ENCODE assay signal across 15 cellular contexts in genomic region chr1:102872526-102872925, GRCh38.
DNase-seq lines count a peak whose midpoint lies in the region; ATAC-seq, FAIRE-seq and TF ChIP-seq lines count a peak whose summit lies in the region.
"Had no signal": no experiment of that assay in that cellular context is flagged by ENCODE, and none has a peak within 500 bp of the region (broad histone marks: within the 10 kb centered on the region; RNA-seq: fewer than 3 reads in every experiment).

No MANE protein-coding gene starts in this region.

- H2AFZ ChIP-seq in H1 (ENCODE audit: low read length) (no peak overlapping the region), neuronal stem cell (ENCODE audit: low read length) (no peak overlapping the region)

- H3K36me3 ChIP-seq in A673 (ENCODE audit: insufficient read depth, low read length, poor library complexity, severe bottlenecking) = no peaks in the 10 kb centered on the region
- H3K36me3 ChIP-seq in H1 (ENCODE audit: control insufficient read depth in 2 of 4, insufficient read depth in 4 of 4, low read length in 3 of 4) = no peaks in the 10 kb centered on the region
- no peaks in the 10 kb centered on the region for H3K36me3 ChIP-seq in neuronal stem cell (replicated peaks in 1 of 2; ENCODE audit: control insufficient read depth in 2 of 2, insufficient read depth in 2 of 2, low read length in 2 of 2)
- H3K36me3 ChIP-seq: BLaER1 had no signal

- H2BK5ac ChIP-seq in H1 (ENCODE audit: low read depth, low read length) (no peak overlapping the region), neuronal stem cell (ENCODE audit: low read length) (no peak overlapping the region)

- no peak overlapping the region for H2BK20ac ChIP-seq in H1 (ENCODE audit: low read length)

- H3K27ac ChIP-seq in A673 (ENCODE audit: low read depth, low read length, poor library complexity, severe bottlenecking) = no peak overlapping the region
- H3K27ac ChIP-seq in H1 (ENCODE audit: low read depth, low read length) = no peak overlapping the region
- no peak overlapping the region for H3K27ac ChIP-seq in neuronal stem cell (replicated peaks; ENCODE audit: low read length)
- H3K27ac ChIP-seq: 22Rv1, BLaER1 had no signal

- peak overlapping the region; percentile 33; the same call in 1 of the 2 replicates for H3K4me3 Mint-ChIP-seq in HFFc6
- H3K4me3 Mint-ChIP-seq: IgD-negative memory B cell had no signal

- no peak overlapping the region for H2BK15ac ChIP-seq in H1 (ENCODE audit: low read length)
- H2BK15ac ChIP-seq in neuronal stem cell (ENCODE audit: low read length) = no peak overlapping the region

- no peak overlapping the region for H3K56ac ChIP-seq in H1 (replicated peaks; ENCODE audit: insufficient read length, low read depth, low read length)

- H3K4ac ChIP-seq in H1 (replicated peaks; ENCODE audit: insufficient read length, low read depth, low read length) (no peak overlapping the region), neuronal stem cell (ENCODE audit: low read length) (no peak overlapping the region)

- H3K27me3 Mint-ChIP-seq in HFFc6 (ENCODE audit: insufficient read depth) = peaks cover 25% of the 10 kb centered on the region
- H3K27me3 Mint-ChIP-seq: CD4-positive, CD25-positive, alpha-beta regulatory T cell; IgD-negative memory B cell had no signal

- H3K4me2 ChIP-seq in H1 (ENCODE audit: insufficient read depth in 1 of 2, low read depth in 2 of 2, low read length in 2 of 2) = no peak overlapping the region
- no peak overlapping the region for H3K4me2 ChIP-seq in neuronal stem cell (ENCODE audit: insufficient read depth, low read length, poor library complexity, severe bottlenecking)
- H3K4me2 ChIP-seq: BLaER1 had no signal

- DNase-seq in A673 (ENCODE audit: low spot score) = peak; percentile 27
- DNase-seq in HFFc6 = no peak
- DNase-seq in H1 (ENCODE audit: low read depth in 1 of 2, low spot score in 2 of 2) = no peak
- DNase-seq in neuronal stem cell (ENCODE audit: low spot score) = peak; percentile 2
- no peak for DNase-seq in NCI-H2029 treated with DMSO at 0.1 percent for 48 hours (lab: John Stamatoyannopoulos, UW)
- no peak for DNase-seq in stimulated activated CD8-positive, alpha-beta memory T cell treated with anti-CD3 and anti-CD28 coated beads, Interleukin-4, amount 100 ng/mL, for 48 hours
- DNase-seq: AML-193; CD4-positive, CD25-positive, alpha-beta regulatory T cell; KG1 had no signal

- H2BK12ac ChIP-seq in H1 (ENCODE audit: low read depth, low read length) (no peak overlapping the region), neuronal stem cell (ENCODE audit: low read length) (no peak overlapping the region)

- H3K27me3 ChIP-seq in A673 (replicated peaks; ENCODE audit: insufficient read depth, low read depth, low read length, poor library complexity) (no peaks in the 10 kb centered on the region), H1 (replicated peaks in 1 of 4; ENCODE audit: control insufficient read depth in 3 of 4, extremely low read depth in 1 of 4, insufficient read depth in 3 of 4, low read length in 3 of 4) (no peaks in the 10 kb centered on the region), neuronal stem cell (ENCODE audit: control insufficient read depth in 3 of 3, insufficient read depth in 3 of 3, low read depth in 1 of 3, low read length in 3 of 3) (no peaks in the 10 kb centered on the region)
- H3K27me3 ChIP-seq: BLaER1 had no signal

- TF ChIP-seq POLR2A in H1 (IDR thresholded peaks at IDR 0.05; ENCODE audit: control extremely low read depth in 1 of 2, low read depth in 2 of 2, low read length in 2 of 2) = no peak

- H4K20me1 ChIP-seq in H1 (replicated peaks in 1 of 2; ENCODE audit: control insufficient read depth in 1 of 2, insufficient read depth in 2 of 2, low read length in 2 of 2) = no peaks in the 10 kb centered on the region
- H4K20me1 ChIP-seq: BLaER1 had no signal

- H3K4me3 ChIP-seq in A673 (ENCODE audit: low read depth, low read length, poor library complexity, severe bottlenecking) (no peak overlapping the region), H1 (ENCODE audit: extremely low read depth in 1 of 4, insufficient read depth in 2 of 4, low read depth in 3 of 4, low read length in 4 of 4) (no peak overlapping the region), neuronal stem cell (ENCODE audit: low read length in 2 of 2) (peak overlapping the region in 1 of 2 donors; percentile 30)
- H3K4me3 ChIP-seq: BLaER1 had no signal

- H4K8ac ChIP-seq in H1 (ENCODE audit: extremely low read depth, insufficient read depth, low read length) = no peak overlapping the region
- no peak overlapping the region for H4K8ac ChIP-seq in neuronal stem cell (ENCODE audit: low read depth, low read length)

- H3K23ac ChIP-seq in H1 (ENCODE audit: insufficient read length) (no peak overlapping the region), neuronal stem cell (ENCODE audit: low read depth, low read length, poor library complexity) (no peak overlapping the region)

- H3K9me3 Mint-ChIP-seq in HFFc6 = peaks cover 35% of the 10 kb centered on the region

- no peak for TF ChIP-seq RAD21 in H1 (IDR thresholded peaks at IDR 0.05 in 1 of 2, conservative IDR thresholded peaks at IDR 0.05 in 1 of 2; ENCODE audit: low read depth in 2 of 2, low read length in 2 of 2)

- FAIRE-seq in H1 (lab: Jason Lieb, UNC) = no peak
- FAIRE-seq: GM18507 had no signal

- ATAC-seq in GM21619 (IDR thresholded peaks at IDR 0.05; ENCODE audit: unreplicated experiment) = no peak
- ATAC-seq in GM18502 (IDR thresholded peaks at IDR 0.05; ENCODE audit: poor library complexity, unreplicated experiment) = no peak

- H4K5ac ChIP-seq in H1 (ENCODE audit: insufficient read length, low read depth, low read length) = no peak overlapping the region

- H3K23me2 ChIP-seq in H1 (ENCODE audit: low read depth, low read length) = no peaks in the 10 kb centered on the region

- H3K9me3 ChIP-seq in A673 (ENCODE audit: low read depth, low read length, poor library complexity, severe bottlenecking) = peaks cover 5% of the 10 kb centered on the region
- peaks cover 0 to 9% of the 10 kb centered on the region in 2 experiments; a peak in 2 of 4 replicates for H3K9me3 ChIP-seq in H1 (ENCODE audit: insufficient read depth in 2 of 2, low read depth in 1 of 2, low read length in 1 of 2)
- H3K9me3 ChIP-seq in neuronal stem cell (replicated peaks in 1 of 2; ENCODE audit: control insufficient read depth in 2 of 2, insufficient read depth in 1 of 2, low read depth in 1 of 2, low read length in 2 of 2) = no peaks in the 10 kb centered on the region
- H3K9me3 ChIP-seq: BLaER1 had no signal

- no peak overlapping the region for H3K9ac ChIP-seq in H1 (replicated peaks in 1 of 4; ENCODE audit: extremely low read depth in 1 of 4, low read depth in 3 of 4, low read length in 3 of 4)
- H3K9ac ChIP-seq in neuronal stem cell (ENCODE audit: low read depth, low read length, poor library complexity) = no peak overlapping the region
- H3K9ac ChIP-seq: BLaER1 had no signal

- H3K79me2 ChIP-seq in H1 (ENCODE audit: control insufficient read depth in 1 of 2, insufficient read depth in 2 of 2, low read length in 2 of 2) = no peaks in the 10 kb centered on the region

- H3K4me1 Mint-ChIP-seq in HFFc6 (ENCODE audit: low read depth) = peaks cover 16% of the 10 kb centered on the region
- H3K4me1 Mint-ChIP-seq: CD4-positive, CD25-positive, alpha-beta regulatory T cell; IgD-negative memory B cell had no signal

- intact Hi-C loops in A673 (cut with micrococcal nuclease; ENCODE audit: unreplicated experiment) = no loop called here

- no peak overlapping the region for H3K14ac ChIP-seq in H1 (ENCODE audit: insufficient read length)
- H3K14ac ChIP-seq in neuronal stem cell (ENCODE audit: low read length) = no peak overlapping the region

- H2AK5ac ChIP-seq in H1 (ENCODE audit: low read depth, low read length) (no peak overlapping the region), neuronal stem cell (ENCODE audit: low read depth, low read length) (no peak overlapping the region)

- H4K91ac ChIP-seq in H1 (replicated peaks; ENCODE audit: insufficient read length, low read length) = no peak overlapping the region
- H4K91ac ChIP-seq in neuronal stem cell (ENCODE audit: low read depth, low read length, poor library complexity) = no peak overlapping the region

- 92% methylated on average over 1 of the region's 1 CpG; no CpG with 5 or more reads in 1 of the 2 experiments for WGBS in H1 (ENCODE audit: extremely low coverage in 1 of 2, insufficient coverage in 1 of 2, insufficient read length in 1 of 2, insufficient replicate concordance in 2 of 2, low coverage in 1 of 2, low lambda C conversion rate in 2 of 2, missing lambda C conversion rate in 1 of 2), 2 experiments
- WGBS in neuronal stem cell (ENCODE audit: extremely low coverage in 2 of 2, insufficient read length in 2 of 2, insufficient replicate concordance in 1 of 2), 2 donors = no CpG with 5 or more reads among the region's 1 CpG

- H3K4me1 ChIP-seq in A673 (ENCODE audit: insufficient read depth, low read length, poor library complexity, severe bottlenecking) = no peaks in the 10 kb centered on the region
- no peaks in the 10 kb centered on the region; a peak in 1 of 7 replicates for H3K4me1 ChIP-seq in H1 (replicated peaks in 1 of 4; ENCODE audit: control insufficient read depth in 3 of 4, insufficient read depth in 4 of 4, low read length in 3 of 4)
- peaks cover 0 to 1% of the 10 kb centered on the region in 2 donors for H3K4me1 ChIP-seq in neuronal stem cell (ENCODE audit: control insufficient read depth in 2 of 2, insufficient read depth in 1 of 2, low read depth in 1 of 2, low read length in 2 of 2)
- H3K4me1 ChIP-seq: BLaER1 had no signal

- peak overlapping the region; percentile 64; the same call in 1 of the 2 replicates for H3K27ac Mint-ChIP-seq in HFFc6
- H3K27ac Mint-ChIP-seq: CD4-positive, CD25-positive, alpha-beta regulatory T cell; IgD-negative memory B cell had no signal

- POLR2A ChIA-PET in A673 (lab: Charles Lee; ENCODE audit: low non-redundant PET) = no interaction called here
- POLR2A ChIA-PET in H1 (lab: Charles Lee; ENCODE audit: partially characterized antibody) = no interaction called here

- no TSS peak for BruUV-seq in A673 (replicated peaks; lab: Mats Ljungman, UMichigan)

- no peak overlapping the region for H2BK120ac ChIP-seq in H1 (replicated peaks; ENCODE audit: low read depth, low read length)
- no peak overlapping the region for H2BK120ac ChIP-seq in neuronal stem cell (ENCODE audit: low read depth, low read length)

- H3K36me3 Mint-ChIP-seq in HFFc6 (ENCODE audit: low read depth) = peaks cover 52% of the 10 kb centered on the region
- H3K36me3 Mint-ChIP-seq: CD4-positive, CD25-positive, alpha-beta regulatory T cell; IgD-negative memory B cell had no signal

- H3K18ac ChIP-seq in H1 (ENCODE audit: extremely low read depth, low read length) (no peak overlapping the region), neuronal stem cell (ENCODE audit: low read length) (peak overlapping the region; percentile 48)

- CTCF ChIA-PET in A673 (lab: Charles Lee) = no interaction called here
- CTCF ChIA-PET in H1 (lab: Charles Lee; ENCODE audit: partially characterized antibody) = interaction anchor here (0.6 to 1.1 kb wide), 3 partner anchors 43 to 1086 kb away, joined by 3 to 5 read pairs (median 3); no protein-coding TSS in a partner anchor

- TF ChIP-seq EP300 in H1 (IDR thresholded peaks at IDR 0.05; ENCODE audit: borderline replicate concordance in 1 of 2, low read depth in 2 of 2, low read length in 2 of 2) = no peak

- TF ChIP-seq CTCF in A673 (conservative IDR thresholded peaks at IDR 0.05; ENCODE audit: low read depth, low read length) = no peak
- TF ChIP-seq CTCF in HFFc6 (IDR thresholded peaks at IDR 0.05) = no peak
- no peak for TF ChIP-seq CTCF in H1 (IDR thresholded peaks at IDR 0.05; ENCODE audit: control extremely low read depth in 1 of 3, insufficient read depth in 1 of 3, low read depth in 1 of 3, low read length in 3 of 3)

- H3K79me1 ChIP-seq in H1 (ENCODE audit: low read depth, low read length) (no peaks in the 10 kb centered on the region), neuronal stem cell (ENCODE audit: low read depth, low read length) (no peaks in the 10 kb centered on the region)

Comparison
In these comparisons a context has a peak if more than half of its experiments do, and no peak if none do; other contexts are left out.
1. DNase-seq: peak in A673 (single experiment) and neuronal stem cell (single experiment); none in HFFc6 (single experiment), H1 (0 of 2), NCI-H2029 treated with DMSO at 0.1 percent for 48 hours (single experiment) and stimulated activated CD8-positive, alpha-beta memory T cell treated with anti-CD3 and anti-CD28 coated beads, Interleukin-4, amount 100 ng/mL, for 48 hours (single experiment).